ENCODE assay signal across 8 cellular contexts in genomic region chr3:157175678-157176077, GRCh38. TPM values are rescaled to one million over a fixed set of nuclear protein-coding genes. Genes with fewer than 3 reads are reported as not detected.
DNase-seq lines count a peak whose midpoint lies in the region; ATAC-seq and TF ChIP-seq lines count a peak whose summit lies in the region.

No MANE protein-coding gene starts in this region.

- H3K79me2 ChIP-seq in Karpas-422 (ENCODE audit: low read length): peaks cover 16% of the 10 kb centered on the region

- no peak for TF ChIP-seq POLR2A in prostate gland (IDR thresholded peaks at IDR 0.05)

- no peaks in the 10 kb centered on the region for H4K20me1 ChIP-seq in Karpas-422 (ENCODE audit: insufficient read depth, low read depth, low read length)

- H3K4me3 ChIP-seq in Karpas-422 (ENCODE audit: low read length) (peak overlapping the region; percentile 72), prostate gland (peak overlapping the region; percentile 53 to 62)

- H3K4me1 ChIP-seq in Karpas-422 (ENCODE audit: low read length): peaks cover 32% of the 10 kb centered on the region
- peaks cover 5% of the 10 kb centered on the region for H3K4me1 ChIP-seq in prostate gland (replicated peaks)

- H3K4me1 Mint-ChIP-seq in activated naive CD4-positive, alpha-beta T cell treated with anti-CD3 and anti-CD28 coated beads, Interleukin-2, amount 10 ng/mL, durations not matched to agents 7 days and 5 days: peaks cover 32% of the 10 kb centered on the region

- intact Hi-C loops in left ventricle myocardium superior (cut with micrococcal nuclease): no loop called here
- intact Hi-C loops in prostate gland (cut with DNase I): loop anchor here (1.0 kb wide), 1 partner anchor 15 kb away; the partner anchor contains the start of gene CCNL1

- H3K27ac ChIP-seq in Karpas-422 (ENCODE audit: low read length) (peak overlapping the region; percentile 83), prostate gland (peak overlapping the region; percentile 99)

- peaks cover 12% of the 10 kb centered on the region for H3K27me3 Mint-ChIP-seq in activated naive CD4-positive, alpha-beta T cell treated with anti-CD3 and anti-CD28 coated beads, Interleukin-2, amount 10 ng/mL, durations not matched to agents 7 days and 5 days

- H3K4me3 Mint-ChIP-seq in activated naive CD4-positive, alpha-beta T cell treated with anti-CD3 and anti-CD28 coated beads, Interleukin-2, amount 10 ng/mL, durations not matched to agents 7 days and 5 days: peak overlapping the region; percentile 97

- H3K4me2 ChIP-seq in Karpas-422 (ENCODE audit: low read depth, low read length, poor library complexity, severe bottlenecking): peak overlapping the region; percentile 98

- peaks cover 38% of the 10 kb centered on the region for H3K36me3 Mint-ChIP-seq in activated naive CD4-positive, alpha-beta T cell treated with anti-CD3 and anti-CD28 coated beads, Interleukin-2, amount 10 ng/mL, durations not matched to agents 7 days and 5 days

- 2% methylated on average over 11 of the region's 11 CpGs for WGBS in prostate gland

- no peak overlapping the region for H2AFZ ChIP-seq in Karpas-422 (ENCODE audit: low read length)

- H3K27me3 ChIP-seq in Karpas-422 (ENCODE audit: low read length) (no peaks in the 10 kb centered on the region), prostate gland (replicated peaks; ENCODE audit: insufficient read depth) (no peaks in the 10 kb centered on the region)

- peaks cover 9% of the 10 kb centered on the region; the same call in 1 of the 2 replicates for H3K36me3 ChIP-seq in Karpas-422 (ENCODE audit: insufficient read depth, low read length)
- H3K36me3 ChIP-seq in prostate gland: no peaks in the 10 kb centered on the region

- H3K9me3 ChIP-seq in Karpas-422 (ENCODE audit: low read length): peaks cover 5% of the 10 kb centered on the region; the same call in 1 of the 2 replicates
- H3K9me3 ChIP-seq in prostate gland: no peaks in the 10 kb centered on the region

- no peaks in the 10 kb centered on the region for H3K9me2 ChIP-seq in Karpas-422 (replicated peaks; ENCODE audit: insufficient read depth, low read length)

- H3K9me3 Mint-ChIP-seq in activated naive CD4-positive, alpha-beta T cell treated with anti-CD3 and anti-CD28 coated beads, Interleukin-2, amount 10 ng/mL, durations not matched to agents 7 days and 5 days: peaks cover 10% of the 10 kb centered on the region

- CTCF ChIA-PET in activated naive CD4-positive, alpha-beta T cell treated with anti-CD3 and anti-CD28 coated beads, Interleukin-2, amount 10 ng/mL, durations not matched to agents 7 days and 5 days (lab: Charles Lee): interaction anchor here (0.7 to 4.1 kb wide), 5 partner anchors 11 to 39 kb away, joined by 3 to 41 read pairs (median 4); partner anchors contain the start of gene CCNL1

- H3K9ac ChIP-seq in Karpas-422 (ENCODE audit: low read length): peak overlapping the region; percentile 79

- peak; percentile 37 for ATAC-seq in left ventricle myocardium superior
- no peak for ATAC-seq in HG02870 (IDR thresholded peaks at IDR 0.05; ENCODE audit: unreplicated experiment)
- no peak for ATAC-seq in HG02588 (IDR thresholded peaks at IDR 0.05; ENCODE audit: unreplicated experiment)

- DNase-seq in ELR (ENCODE audit: low read depth) (peak; percentile 36), Karpas-422 (peak; percentile 62), left ventricle myocardium superior (peak; percentile 44), prostate gland (ENCODE audit: low spot score) (peak; percentile 54), LoVo (ENCODE audit: low spot score) (no peak)
- peak; percentile 33 for DNase-seq in activated naive CD4-positive, alpha-beta T cell treated with anti-CD3 and anti-CD28 coated beads, Interleukin-2, amount 10 ng/mL, durations not matched to agents 7 days and 5 days

- no peak for TF ChIP-seq CTCF in prostate gland (IDR thresholded peaks at IDR 0.05)

- peak overlapping the region; percentile 98 for H3K27ac Mint-ChIP-seq in activated naive CD4-positive, alpha-beta T cell treated with anti-CD3 and anti-CD28 coated beads, Interleukin-2, amount 10 ng/mL, durations not matched to agents 7 days and 5 days

RNA-seq across cellular contexts. Expression of gene CCNL1, which starts 15.7 kb away (rescaled TPM):
- 174 and 221 TPM in 2 replicates for total RNA-seq in Karpas-422 (2014; rRNA removed; shearing (Covaris generic); ENCODE audit: low replicate concordance)
- 30.7 TPM for total RNA-seq in left ventricle myocardium superior
- 100 to 1,000 TPM in 1 of 2 donors, 10 to 100 TPM in 1; 94.5 to 157 TPM for total RNA-seq in prostate gland
